Comparison of ENCODE assay signal across 14 cellular contexts in genomic region chr5:96772542-96772941, GRCh38. TPM values are rescaled to one million over a fixed set of nuclear protein-coding genes. Genes with fewer than 3 reads are reported as not detected.
DNase-seq lines count a peak whose midpoint lies in the region; ATAC-seq lines count a peak whose summit lies in the region.
"Had no signal": no experiment of that assay in that cellular context is flagged by ENCODE, and none has a peak within 500 bp of the region (broad histone marks: within the 10 kb centered on the region; RNA-seq: fewer than 3 reads in every experiment).

No MANE protein-coding gene starts in this region.

- no peak for ATAC-seq in CD4-positive, CD25-positive, alpha-beta regulatory T cell (ENCODE audit: low read depth in 2 of 2)
- no peak for ATAC-seq in activated naive CD8-positive, alpha-beta T cell treated with anti-CD3 and anti-CD28 coated beads, Interleukin-2, amount 10 ng/mL, durations not matched to agents 7 days and 5 days (ENCODE audit: low read depth)
- no peak for ATAC-seq in naive thymus-derived CD4-positive, alpha-beta T cell
- ATAC-seq in HG03045 (IDR thresholded peaks at IDR 0.05; ENCODE audit: unreplicated experiment) (no peak), GM21360 (IDR thresholded peaks at IDR 0.05; ENCODE audit: unreplicated experiment) (no peak), Right ventricle myocardium superior (ENCODE audit: poor library complexity) (no peak)
- ATAC-seq: K562 had no signal

- H3K36me3 ChIP-seq in CD4-positive, CD25-positive, alpha-beta regulatory T cell (ENCODE audit: control insufficient read depth, insufficient read depth, low read length): peaks cover 94% of the 10 kb centered on the region
- peaks cover 46% of the 10 kb centered on the region for H3K36me3 ChIP-seq in CD8-positive, alpha-beta memory T cell (ENCODE audit: insufficient read depth, low read length)
- H3K36me3 ChIP-seq in naive thymus-derived CD4-positive, alpha-beta T cell (ENCODE audit: control insufficient read depth in 2 of 3, insufficient read depth in 3 of 3, low read length in 3 of 3): peaks cover 13 to 77% (median 44%) of the 10 kb centered on the region in 3 experiments

- H3K27me3 Mint-ChIP-seq in CD4-positive, CD25-positive, alpha-beta regulatory T cell: no peaks in the 10 kb centered on the region
- no peaks in the 10 kb centered on the region for H3K27me3 Mint-ChIP-seq in CD8-positive, alpha-beta memory T cell
- no peaks in the 10 kb centered on the region for H3K27me3 Mint-ChIP-seq in activated naive CD8-positive, alpha-beta T cell treated with anti-CD3 and anti-CD28 coated beads, Interleukin-2, amount 10 ng/mL, durations not matched to agents 7 days and 5 days
- no peaks in the 10 kb centered on the region for H3K27me3 Mint-ChIP-seq in naive thymus-derived CD4-positive, alpha-beta T cell

- POLR2A ChIA-PET in CD8-positive, alpha-beta memory T cell (lab: Charles Lee): interaction anchor here (0.6 kb wide), 2 partner anchors 167 to 264 kb away, joined by 3 read pairs; no protein-coding TSS in a partner anchor
- POLR2A ChIA-PET in activated naive CD8-positive, alpha-beta T cell treated with anti-CD3 and anti-CD28 coated beads, Interleukin-2, amount 10 ng/mL, durations not matched to agents 7 days and 5 days (lab: Charles Lee): no interaction called here
- POLR2A ChIA-PET in naive thymus-derived CD4-positive, alpha-beta T cell (lab: Charles Lee): no interaction called here

- H3K4me3 Mint-ChIP-seq in CD4-positive, CD25-positive, alpha-beta regulatory T cell: no peak overlapping the region
- H3K4me3 Mint-ChIP-seq in CD8-positive, alpha-beta memory T cell: no peak overlapping the region
- no peak overlapping the region for H3K4me3 Mint-ChIP-seq in activated naive CD8-positive, alpha-beta T cell treated with anti-CD3 and anti-CD28 coated beads, Interleukin-2, amount 10 ng/mL, durations not matched to agents 7 days and 5 days
- H3K4me3 Mint-ChIP-seq in naive thymus-derived CD4-positive, alpha-beta T cell: no peak overlapping the region

- no peak for DNase-seq in CD4-positive, CD25-positive, alpha-beta regulatory T cell
- no peak for DNase-seq in CD8-positive, alpha-beta memory T cell
- no peak for DNase-seq in activated naive CD8-positive, alpha-beta T cell treated with anti-CD3 and anti-CD28 coated beads, Interleukin-2, amount 10 ng/mL, durations not matched to agents 7 days and 5 days
- no peak for DNase-seq in naive thymus-derived CD4-positive, alpha-beta T cell
- DNase-seq in Right ventricle myocardium superior (no peak), DMS79 (lab: John Stamatoyannopoulos, UW) (no peak)
- DNase-seq: GF-D8; NCI-H187 treated with DMSO at 0.1 percent for 48 hours; NCI-H446 treated with DMSO at 0.1 percent for 48 hours; NK-92 treated with Interleukin-12 subunit alpha and Interleukin-12 subunit beta, amount 100 ng/mL, for 24 hours; OCI-M1 had no signal

- H3K9me3 Mint-ChIP-seq in CD4-positive, CD25-positive, alpha-beta regulatory T cell: no peaks in the 10 kb centered on the region
- H3K9me3 Mint-ChIP-seq in CD8-positive, alpha-beta memory T cell: no peaks in the 10 kb centered on the region
- no peaks in the 10 kb centered on the region for H3K9me3 Mint-ChIP-seq in activated naive CD8-positive, alpha-beta T cell treated with anti-CD3 and anti-CD28 coated beads, Interleukin-2, amount 10 ng/mL, durations not matched to agents 7 days and 5 days
- no peaks in the 10 kb centered on the region for H3K9me3 Mint-ChIP-seq in naive thymus-derived CD4-positive, alpha-beta T cell

- intact Hi-C loops in naive thymus-derived CD4-positive, alpha-beta T cell (cut with micrococcal nuclease): loop anchor here in 1 of 2 donors (10.0 kb wide), 1 partner anchor 132 kb away; no protein-coding TSS in a partner anchor
- intact Hi-C loops in Right ventricle myocardium superior (cut with DNase I): loop anchor here (10.0 kb wide), 2 partner anchors 242 to 392 kb away; no protein-coding TSS in a partner anchor

- H3K36me3 Mint-ChIP-seq in CD4-positive, CD25-positive, alpha-beta regulatory T cell: peaks cover 53% of the 10 kb centered on the region
- H3K36me3 Mint-ChIP-seq in CD8-positive, alpha-beta memory T cell: peaks cover 1 to 94% (median 35%) of the 10 kb centered on the region in 3 donors
- peaks cover 54% of the 10 kb centered on the region for H3K36me3 Mint-ChIP-seq in activated naive CD8-positive, alpha-beta T cell treated with anti-CD3 and anti-CD28 coated beads, Interleukin-2, amount 10 ng/mL, durations not matched to agents 7 days and 5 days
- peaks cover 23 to 59% (median 28%) of the 10 kb centered on the region in 5 donors for H3K36me3 Mint-ChIP-seq in naive thymus-derived CD4-positive, alpha-beta T cell

- H3K27me3 ChIP-seq in CD4-positive, CD25-positive, alpha-beta regulatory T cell (ENCODE audit: control insufficient read depth, insufficient read depth, low read length): no peaks in the 10 kb centered on the region
- H3K27me3 ChIP-seq in CD8-positive, alpha-beta memory T cell (ENCODE audit: insufficient read depth, low read length, poor library complexity, severe bottlenecking): no peaks in the 10 kb centered on the region
- no peaks in the 10 kb centered on the region for H3K27me3 ChIP-seq in naive thymus-derived CD4-positive, alpha-beta T cell (ENCODE audit: control insufficient read depth in 2 of 2, insufficient read depth in 2 of 2, low read length in 2 of 2)

- peaks cover 21 to 26% (median 22%) of the 10 kb centered on the region in 4 donors for H3K4me1 Mint-ChIP-seq in CD4-positive, CD25-positive, alpha-beta regulatory T cell
- peaks cover 11 to 22% (median 14%) of the 10 kb centered on the region in 3 donors for H3K4me1 Mint-ChIP-seq in CD8-positive, alpha-beta memory T cell
- peaks cover 12% of the 10 kb centered on the region for H3K4me1 Mint-ChIP-seq in activated naive CD8-positive, alpha-beta T cell treated with anti-CD3 and anti-CD28 coated beads, Interleukin-2, amount 10 ng/mL, durations not matched to agents 7 days and 5 days
- H3K4me1 Mint-ChIP-seq in naive thymus-derived CD4-positive, alpha-beta T cell: peaks cover 5 to 27% (median 21%) of the 10 kb centered on the region in 7 donors

- H3K27ac Mint-ChIP-seq in CD4-positive, CD25-positive, alpha-beta regulatory T cell: peak overlapping the region in 2 of 3 donors; percentile 19 to 22
- H3K27ac Mint-ChIP-seq in CD8-positive, alpha-beta memory T cell: peak overlapping the region; percentile 14 to 85 (median 72)
- H3K27ac Mint-ChIP-seq in activated naive CD8-positive, alpha-beta T cell treated with anti-CD3 and anti-CD28 coated beads, Interleukin-2, amount 10 ng/mL, durations not matched to agents 7 days and 5 days: peak overlapping the region; percentile 36
- H3K27ac Mint-ChIP-seq in naive thymus-derived CD4-positive, alpha-beta T cell: peak overlapping the region in 7 of 9 donors; percentile 16 to 82 (median 71)

- H3K9me3 ChIP-seq in CD4-positive, CD25-positive, alpha-beta regulatory T cell (ENCODE audit: control insufficient read depth in 2 of 2, low read length in 2 of 2): no peaks in the 10 kb centered on the region
- H3K9me3 ChIP-seq in CD8-positive, alpha-beta memory T cell (ENCODE audit: low read length): no peaks in the 10 kb centered on the region
- no peaks in the 10 kb centered on the region for H3K9me3 ChIP-seq in naive thymus-derived CD4-positive, alpha-beta T cell (ENCODE audit: control insufficient read depth in 2 of 3, low read length in 3 of 3)

- no peak overlapping the region for H3K4me3 ChIP-seq in CD4-positive, CD25-positive, alpha-beta regulatory T cell (ENCODE audit: low read depth, low read length)
- no peak overlapping the region for H3K4me3 ChIP-seq in CD8-positive, alpha-beta memory T cell (ENCODE audit: low read length)
- H3K4me3 ChIP-seq in naive thymus-derived CD4-positive, alpha-beta T cell (ENCODE audit: low read length): no peak overlapping the region
- H3K4me3 ChIP-seq: K562 had no signal

- H3K4me1 ChIP-seq in CD4-positive, CD25-positive, alpha-beta regulatory T cell (ENCODE audit: control insufficient read depth, insufficient read depth, low read length, poor library complexity, severe bottlenecking): peaks cover 6% of the 10 kb centered on the region
- H3K4me1 ChIP-seq in CD8-positive, alpha-beta memory T cell (ENCODE audit: insufficient read depth, low read length): peaks cover 12% of the 10 kb centered on the region
- peaks cover 0 to 5% of the 10 kb centered on the region in 2 donors for H3K4me1 ChIP-seq in naive thymus-derived CD4-positive, alpha-beta T cell (ENCODE audit: control insufficient read depth in 2 of 2, insufficient read depth in 2 of 2, low read length in 2 of 2)

- H3K27ac ChIP-seq in CD4-positive, CD25-positive, alpha-beta regulatory T cell (ENCODE audit: insufficient read depth, low read length, poor library complexity, severe bottlenecking): no peak overlapping the region
- no peak overlapping the region for H3K27ac ChIP-seq in CD8-positive, alpha-beta memory T cell (ENCODE audit: low read depth, low read length)
- H3K27ac ChIP-seq in naive thymus-derived CD4-positive, alpha-beta T cell (ENCODE audit: low read depth, low read length): no peak overlapping the region

- CTCF ChIA-PET in CD8-positive, alpha-beta memory T cell (lab: Charles Lee): interaction anchor here (0.8 to 1.4 kb wide), 2 partner anchors 20 to 105 kb away, joined by 3 read pairs; no protein-coding TSS in a partner anchor
- CTCF ChIA-PET in naive thymus-derived CD4-positive, alpha-beta T cell (lab: Charles Lee): interaction anchor here (1.2 kb wide), 1 partner anchor 20 kb away, joined by 5 read pairs; no protein-coding TSS in a partner anchor

RNA-seq across cellular contexts. Expression of gene ERAP1, which starts 35.2 kb away (rescaled TPM):
- total RNA-seq in CD4-positive, CD25-positive, alpha-beta regulatory T cell: 70.4 TPM
- polyA plus RNA-seq in CD4-positive, CD25-positive, alpha-beta regulatory T cell: 10 to 100 TPM; 47.3 to 64.3 (median 51.4) TPM
- total RNA-seq in CD8-positive, alpha-beta memory T cell: 100 to 1,000 TPM in 1 of 2 experiments, 10 to 100 TPM in 1; 95.2 to 108 TPM
- polyA plus RNA-seq in CD8-positive, alpha-beta memory T cell: 63.2 TPM
- 100 to 1,000 TPM; 134 to 139 TPM for total RNA-seq in activated naive CD8-positive, alpha-beta T cell treated with anti-CD3 and anti-CD28 coated beads, Interleukin-2, amount 10 ng/mL, durations not matched to agents 7 days and 5 days
- total RNA-seq in naive thymus-derived CD4-positive, alpha-beta T cell: 100 to 1,000 TPM in 3 of 5 experiments, 10 to 100 TPM in 2; 79.0 to 184 (median 153) TPM
- 10 to 100 TPM; 50.4 to 72.6 TPM for polyA plus RNA-seq in naive thymus-derived CD4-positive, alpha-beta T cell
- 36.4 TPM for total RNA-seq in Right ventricle myocardium superior

Comparison
In these comparisons a context has a peak if more than half of its experiments do, and no peak if none do; other contexts are left out.
1. H3K27ac Mint-ChIP-seq: peak in every context shown above with its lines; median percentile 72 in CD8-positive, alpha-beta memory T cell; 71 in naive thymus-derived CD4-positive, alpha-beta T cell; 36 in activated naive CD8-positive, alpha-beta T cell treated with anti-CD3 and anti-CD28 coated beads, Interleukin-2, amount 10 ng/mL, durations not matched to agents 7 days and 5 days; 20 in CD4-positive, CD25-positive, alpha-beta regulatory T cell.